ENCODE assay signal across 23 cellular contexts in the genomic region with DNA sequence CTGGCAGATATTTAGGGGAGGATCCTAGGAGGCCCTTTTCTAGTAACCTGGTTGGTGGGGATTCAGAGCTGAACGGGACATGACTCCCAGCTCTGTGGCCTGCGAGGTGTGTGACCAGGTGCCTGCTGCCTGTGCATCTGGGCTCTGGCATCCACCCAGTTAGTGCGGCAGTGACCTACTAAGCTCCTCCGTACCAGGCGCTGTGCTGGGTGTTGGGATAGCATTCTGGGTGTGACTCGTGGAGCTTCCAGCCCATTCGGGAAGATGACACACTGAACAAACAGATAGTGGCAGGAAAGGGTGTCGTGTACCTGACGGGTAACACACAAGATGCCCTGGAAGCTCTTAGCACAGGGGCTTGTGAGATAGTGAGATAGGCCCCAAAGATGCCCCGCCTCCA.
DNase-seq lines count a peak whose midpoint lies in the region; ATAC-seq and TF ChIP-seq lines count a peak whose summit lies in the region.
"Had no signal": no experiment of that assay in that cellular context is flagged by ENCODE, and none has a peak within 500 bp of the region (broad histone marks: within the 10 kb centered on the region; RNA-seq: fewer than 3 reads in every experiment).

No MANE protein-coding gene starts in this region.

- DNase-seq in GM23338 (ENCODE audit: low spot score) (no peak), RWPE2 (ENCODE audit: low spot score) (no peak), psoas muscle (peak in 1 of 2 donors; percentile 56), Kasumi-1 (lab: John Stamatoyannopoulos, UW) (no peak), KG1 (lab: John Stamatoyannopoulos, UW) (no peak)
- DNase-seq in activated CD8-positive, alpha-beta memory T cell treated with anti-CD3 and anti-CD28 coated beads, Interleukin-2, amount 50 U/mL, for 4 hours, result no peak
- DNase-seq: C1 segment of cervical spinal cord; CD4-positive, alpha-beta memory T cell; COR-L47; DMS79 treated with DMSO at 0.1 percent for 48 hours; GF-D8; KBM-7; NCI-H1048; NCI-H1417; NCI-H1694; NCI-H2029 treated with DMSO at 0.1 percent for 48 hours; NCI-H446 treated with DMSO at 0.1 percent for 48 hours; NCI-H526; NCI-H82; RPMI8226; SIG-M5 had no signal

- H3K27me3 ChIP-seq in GM23338 (ENCODE audit: insufficient read depth) (no peaks in the 10 kb centered on the region), RWPE2 (ENCODE audit: insufficient read depth, poor library complexity, severe bottlenecking) (no peaks in the 10 kb centered on the region), liver (ENCODE audit: control insufficient read depth in 4 of 4, insufficient read depth in 4 of 4, low read length in 3 of 4) (no peaks in the 10 kb centered on the region), psoas muscle (ENCODE audit: insufficient read depth in 3 of 3, low read length in 2 of 3) (no peaks in the 10 kb centered on the region)

- no peaks in the 10 kb centered on the region for H3K9me3 Mint-ChIP-seq in GM23338

- H3K27ac Mint-ChIP-seq in GM23338, result 0 out of 2 replicates have a peak overlapping the region, but pooled peaks have one; percentile 69
- H3K27ac Mint-ChIP-seq: CD4-positive, alpha-beta memory T cell had no signal

- H3K9me2 ChIP-seq in GM23338 (ENCODE audit: insufficient read depth), result no peaks in the 10 kb centered on the region

- H3K36me3 ChIP-seq in GM23338 (ENCODE audit: insufficient read depth), result no peaks in the 10 kb centered on the region
- H3K36me3 ChIP-seq in RWPE2 (ENCODE audit: low read depth), result peaks cover 17% of the 10 kb centered on the region; the same call in 1 of the 2 replicates
- peaks cover 6 to 54% (median 42%) of the 10 kb centered on the region in 4 donors for H3K36me3 ChIP-seq in liver (ENCODE audit: control insufficient read depth in 4 of 4, insufficient read depth in 3 of 4, low read depth in 1 of 4, low read length in 3 of 4)
- peaks cover 15 to 98% of the 10 kb centered on the region in 2 donors for H3K36me3 ChIP-seq in psoas muscle (ENCODE audit: insufficient read depth in 1 of 2, low read depth in 1 of 2)

- H3K4me3 ChIP-seq in GM23338 (no peak overlapping the region), RWPE2 (ENCODE audit: severe bottlenecking) (no peak overlapping the region), liver (ENCODE audit: low read depth in 1 of 3, low read length in 3 of 3) (no peak overlapping the region), psoas muscle (no peak overlapping the region)
- H3K4me3 ChIP-seq: SK-N-MC had no signal

- H3K4me3 Mint-ChIP-seq in GM23338, result no peak overlapping the region
- H3K4me3 Mint-ChIP-seq: CD4-positive, alpha-beta memory T cell had no signal

- H3K4me1 ChIP-seq in GM23338 (ENCODE audit: insufficient read depth), result no peaks in the 10 kb centered on the region
- peaks cover 40% of the 10 kb centered on the region for H3K4me1 ChIP-seq in RWPE2 (ENCODE audit: insufficient read depth, poor library complexity, severe bottlenecking)
- H3K4me1 ChIP-seq in liver (ENCODE audit: control insufficient read depth in 4 of 4, insufficient read depth in 4 of 4, low read length in 3 of 4), result peaks cover 4 to 40% (median 24%) of the 10 kb centered on the region in 4 donors
- H3K4me1 ChIP-seq in psoas muscle, result peaks cover 8% of the 10 kb centered on the region

- H3K36me3 Mint-ChIP-seq in GM23338 (ENCODE audit: low read depth), result peaks cover 22% of the 10 kb centered on the region

- TF ChIP-seq RAD21 in liver (IDR thresholded peaks at IDR 0.05), result no peak

- whole genome bisulfite sequencing in liver, result 50% methylated on average over 10 of the region's 10 CpGs
- 82 to 89% (median 87%) methylated on average over 10 of the region's 10 CpGs for WGBS in psoas muscle, 3 donors

- H3K9me3 ChIP-seq in RWPE2 (ENCODE audit: severe bottlenecking) (no peaks in the 10 kb centered on the region), liver (ENCODE audit: control insufficient read depth in 4 of 4, low read length in 3 of 4) (no peaks in the 10 kb centered on the region), psoas muscle (no peaks in the 10 kb centered on the region)

- peaks cover 7% of the 10 kb centered on the region for H3K27me3 Mint-ChIP-seq in GM23338 (ENCODE audit: insufficient read depth, low read depth, poor library complexity)
- H3K27me3 Mint-ChIP-seq: CD4-positive, alpha-beta memory T cell had no signal

- intact Hi-C loops in psoas muscle (cut with DNase I), result no loop called here

- H3K27ac ChIP-seq in GM23338 (ENCODE audit: low read depth) (no peak overlapping the region), RWPE2 (ENCODE audit: poor library complexity, severe bottlenecking) (peak overlapping the region; percentile 92), liver (ENCODE audit: low read depth in 1 of 2, low read length in 2 of 2) (peak overlapping the region; percentile 72 to 97), psoas muscle (no peak overlapping the region)
- H3K27ac ChIP-seq: SK-N-MC had no signal

- H3F3A ChIP-seq in GM23338 (replicated peaks; ENCODE audit: low read depth), result no peaks in the 10 kb centered on the region

- ATAC-seq in GM23338 (no peak), RWPE2 (ENCODE audit: low read depth) (peak; percentile 47), psoas muscle (peak in 3 of 4 donors; percentile 25 to 38 (median 29))

- H3K9ac ChIP-seq in liver (ENCODE audit: low read depth in 1 of 2, low read length in 2 of 2), result no peak overlapping the region

- no peak overlapping the region for H2AFZ ChIP-seq in GM23338

- no peak for TF ChIP-seq CTCF in GM23338 (conservative IDR thresholded peaks at IDR 0.05; ENCODE audit: low read depth in 2 of 2)
- no peak for TF ChIP-seq CTCF in RWPE2 (IDR thresholded peaks at IDR 0.05; ENCODE audit: poor library complexity, severe bottlenecking)
- TF ChIP-seq CTCF in liver (IDR thresholded peaks at IDR 0.05; ENCODE audit: low read depth, low read length, missing input control), result no peak
- TF ChIP-seq CTCF in psoas muscle (IDR thresholded peaks at IDR 0.05), result no peak

- H3K4me2 ChIP-seq in GM23338, result no peak overlapping the region

- no peaks in the 10 kb centered on the region for H4K20me1 ChIP-seq in GM23338 (replicated peaks; ENCODE audit: insufficient read depth)

- H3K79me2 ChIP-seq in GM23338 (replicated peaks; ENCODE audit: insufficient read depth), result no peaks in the 10 kb centered on the region

- no peaks in the 10 kb centered on the region for H3K4me1 Mint-ChIP-seq in GM23338
- H3K4me1 Mint-ChIP-seq: CD4-positive, alpha-beta memory T cell had no signal

TF ChIP-seq in GM23338, 12 proteins besides CTCF, POLR2A, EP300 and RAD21 (continues in another document):
- TF ChIP-seq EZH2phosphoT487 (IDR thresholded peaks at IDR 0.05; ENCODE audit: unreplicated experiment) (no peak), ZNF114 (CRISPR knock-in tag; IDR thresholded peaks at IDR 0.05) (no peak), ZNF331 (CRISPR knock-in tag; IDR thresholded peaks at IDR 0.05; ENCODE audit: low read depth) (no peak)
- TF ChIP-seq, protein P1, sequence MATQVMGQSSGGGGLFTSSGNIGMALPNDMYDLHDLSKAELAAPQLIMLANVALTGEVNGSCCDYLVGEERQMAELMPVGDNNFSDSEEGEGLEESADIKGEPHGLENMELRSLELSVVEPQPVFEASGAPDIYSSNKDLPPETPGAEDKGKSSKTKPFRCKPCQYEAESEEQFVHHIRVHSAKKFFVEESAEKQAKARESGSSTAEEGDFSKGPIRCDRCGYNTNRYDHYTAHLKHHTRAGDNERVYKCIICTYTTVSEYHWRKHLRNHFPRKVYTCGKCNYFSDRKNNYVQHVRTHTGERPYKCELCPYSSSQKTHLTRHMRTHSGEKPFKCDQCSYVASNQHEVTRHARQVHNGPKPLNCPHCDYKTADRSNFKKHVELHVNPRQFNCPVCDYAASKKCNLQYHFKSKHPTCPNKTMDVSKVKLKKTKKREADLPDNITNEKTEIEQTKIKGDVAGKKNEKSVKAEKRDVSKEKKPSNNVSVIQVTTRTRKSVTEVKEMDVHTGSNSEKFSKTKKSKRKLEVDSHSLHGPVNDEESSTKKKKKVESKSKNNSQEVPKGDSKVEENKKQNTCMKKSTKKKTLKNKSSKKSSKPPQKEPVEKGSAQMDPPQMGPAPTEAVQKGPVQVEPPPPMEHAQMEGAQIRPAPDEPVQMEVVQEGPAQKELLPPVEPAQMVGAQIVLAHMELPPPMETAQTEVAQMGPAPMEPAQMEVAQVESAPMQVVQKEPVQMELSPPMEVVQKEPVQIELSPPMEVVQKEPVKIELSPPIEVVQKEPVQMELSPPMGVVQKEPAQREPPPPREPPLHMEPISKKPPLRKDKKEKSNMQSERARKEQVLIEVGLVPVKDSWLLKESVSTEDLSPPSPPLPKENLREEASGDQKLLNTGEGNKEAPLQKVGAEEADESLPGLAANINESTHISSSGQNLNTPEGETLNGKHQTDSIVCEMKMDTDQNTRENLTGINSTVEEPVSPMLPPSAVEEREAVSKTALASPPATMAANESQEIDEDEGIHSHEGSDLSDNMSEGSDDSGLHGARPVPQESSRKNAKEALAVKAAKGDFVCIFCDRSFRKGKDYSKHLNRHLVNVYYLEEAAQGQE (IDR thresholded peaks at IDR 0.05; ENCODE audit: unreplicated experiment), result no peak

TF ChIP-seq in liver, 16 proteins besides CTCF, POLR2A, EP300 and RAD21:
- TF ChIP-seq YY1 (IDR thresholded peaks at IDR 0.05) (peak; percentile 54), RXRA (IDR thresholded peaks at IDR 0.05) (peak in 1 of 2 donors; percentile 39), SP1 (IDR thresholded peaks at IDR 0.05) (no peak), HNF4A (conservative IDR thresholded peaks at IDR 0.05) (peak; percentile 1 to 16), FOXA2 (IDR thresholded peaks at IDR 0.05) (peak; percentile 20), HNF4G (IDR thresholded peaks at IDR 0.05) (no peak)
- TF ChIP-seq, protein P2, sequence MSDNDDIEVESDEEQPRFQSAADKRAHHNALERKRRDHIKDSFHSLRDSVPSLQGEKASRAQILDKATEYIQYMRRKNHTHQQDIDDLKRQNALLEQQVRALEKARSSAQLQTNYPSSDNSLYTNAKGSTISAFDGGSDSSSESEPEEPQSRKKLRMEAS (IDR thresholded peaks at IDR 0.05), result peak; percentile 23
TF ChIP-seq in liver: peak in this region for 5.

Comparison
In these comparisons a context has a peak if more than half of its experiments do, and no peak if none do; other contexts are left out.
1. H3K27ac ChIP-seq: peak in RWPE2 (single experiment) and liver (2 of 2); none in GM23338 (single experiment) and psoas muscle (single experiment).